In genomic region chrX:79366888-79367749, GRCh38 we compare ENCODE assay signal across 8 cellular contexts. TPM values are rescaled to one million over a fixed set of nuclear protein-coding genes. Genes with fewer than 3 reads are reported as not detected.
DNase-seq lines count a peak whose midpoint lies in the region; ATAC-seq and TF ChIP-seq lines count a peak whose summit lies in the region.

TSS of gene ITM2A (minus strand) at chrX:79367334. CDS start at chrX:79367215, 119 bp downstream.

- no peaks in the 10 kb centered on the region for H3K36me3 ChIP-seq in colonic mucosa

- no peaks in the 10 kb centered on the region for H3K4me1 ChIP-seq in colonic mucosa

- H3K27me3 ChIP-seq in colonic mucosa: no peaks in the 10 kb centered on the region

- DNase-seq in colonic mucosa: peak; percentile 31
- peak; percentile 17 to 46 for DNase-seq in mesothelial cell of epicardium (ENCODE audit: low spot score in 2 of 2, unreplicated experiment in 2 of 2)
- DNase-seq in stimulated activated CD8-positive, alpha-beta memory T cell treated with anti-CD3 and anti-CD28 coated beads, Interleukin-4, amount 100 ng/mL, for 4 hours (ENCODE audit: low read depth in 2 of 2, low spot score in 1 of 2): peak; percentile 8 to 41
- no peak for DNase-seq in H4 (ENCODE audit: low spot score)
- no peak for DNase-seq in RKO (ENCODE audit: low spot score)

- H3K27ac ChIP-seq in colonic mucosa: no peak within 1 kb of the TSS

- H3K9me3 ChIP-seq in colonic mucosa: no peaks in the 10 kb centered on the region

- peak within 1 kb of the TSS; percentile 24 for H3K4me3 ChIP-seq in colonic mucosa

- peak within 1 kb of the TSS; percentile 81 for H3K4me3 Mint-ChIP-seq in mesothelial cell of epicardium

- peak within 1 kb of the TSS; percentile 4 to 26 for H3K9ac ChIP-seq in colonic mucosa (ENCODE audit: low read depth in 2 of 2, low read length in 2 of 2)

- ATAC-seq in GM18907 (IDR thresholded peaks at IDR 0.05; ENCODE audit: unreplicated experiment) (peak; percentile 82), HG03097 (IDR thresholded peaks at IDR 0.05; ENCODE audit: low FRiP score, unreplicated experiment) (peak; percentile 55)
- peak; percentile 72 to 84 for ATAC-seq in activated CD4-positive, CD25-positive, alpha-beta regulatory T cell treated with anti-CD3 and anti-CD28 coated beads, Interleukin-2, amount 50 U/mL, for 24 hours

- intact Hi-C loops in colonic mucosa (cut with DNase I): no loop called here

- peaks cover 18% of the 10 kb centered on the region for H3K4me1 Mint-ChIP-seq in mesothelial cell of epicardium

- H3K9me3 Mint-ChIP-seq in mesothelial cell of epicardium: peaks cover 8% of the 10 kb centered on the region

- H3K27ac Mint-ChIP-seq in mesothelial cell of epicardium: peak within 1 kb of the TSS; percentile 88

- H3K27me3 Mint-ChIP-seq in mesothelial cell of epicardium (ENCODE audit: low read depth): peaks cover 4% of the 10 kb centered on the region

- TF ChIP-seq CTCF in colonic mucosa (IDR thresholded peaks at IDR 0.05): no peak
- TF ChIP-seq CTCF in mesothelial cell of epicardium (IDR thresholded peaks at IDR 0.05; ENCODE audit: unreplicated experiment): no peak

- no peaks in the 10 kb centered on the region for H3K36me3 Mint-ChIP-seq in mesothelial cell of epicardium

RNA-seq across cellular contexts. Expression of gene ITM2A, which starts in this region (rescaled TPM):
- 10 to 100 TPM; 24.5 to 35.3 TPM for total RNA-seq in colonic mucosa
- 4.9 to 7.7 TPM (median 5.3 TPM) in 3 replicates for total RNA-seq in mesothelial cell of epicardium
- total RNA-seq in H4 (2014; rRNA removed; shearing (Covaris generic)): 1.6 TPM in 1 of 2 replicates, not detected in the other

Comparison
In these comparisons a context has a peak if more than half of its experiments do, and no peak if none do; other contexts are left out.
1. DNase-seq: peak in colonic mucosa (single experiment), mesothelial cell of epicardium (2 of 2) and stimulated activated CD8-positive, alpha-beta memory T cell treated with anti-CD3 and anti-CD28 coated beads, Interleukin-4, amount 100 ng/mL, for 4 hours (2 of 2); none in H4 (single experiment) and RKO (single experiment).
2. Peak in every context shown above with its lines, with median percentiles within 50 percentile points of each other: ATAC-seq.